In genomic region chr19:34480491-34480890, GRCh38 we compare ENCODE assay signal across 1 cellular context.
TF ChIP-seq lines count a peak whose summit lies in the region.

No MANE protein-coding gene starts in this region.

TF ChIP-seq in WTC11, 78 proteins besides CTCF, POLR2A, EP300 and RAD21 (continued from another document):
- TF ChIP-seq ZBTB43 (CRISPR knock-in tag; IDR thresholded peaks at IDR 0.05), result no peak
- no peak for TF ChIP-seq HMGA2 (CRISPR knock-in tag; IDR thresholded peaks at IDR 0.05)
- TF ChIP-seq TCF7 (CRISPR knock-in tag; IDR thresholded peaks at IDR 0.05; ENCODE audit: low read depth), result no peak
- TF ChIP-seq ZMAT4 (CRISPR knock-in tag; IDR thresholded peaks at IDR 0.05), result no peak
- no peak for TF ChIP-seq JUN (CRISPR knock-in tag; IDR thresholded peaks at IDR 0.05)
- TF ChIP-seq HMGXB4 (CRISPR knock-in tag; IDR thresholded peaks at IDR 0.05), result no peak
- no peak for TF ChIP-seq ZNF281 (CRISPR knock-in tag; IDR thresholded peaks at IDR 0.05)
- no peak for TF ChIP-seq ZBTB21 (CRISPR knock-in tag; IDR thresholded peaks at IDR 0.05; ENCODE audit: borderline replicate concordance)
- no peak for TF ChIP-seq ESRRA (CRISPR knock-in tag; IDR thresholded peaks at IDR 0.05; ENCODE audit: borderline replicate concordance)
- TF ChIP-seq NFE2L1 (CRISPR knock-in tag; IDR thresholded peaks at IDR 0.05), result no peak
- TF ChIP-seq NR3C1 (CRISPR knock-in tag; conservative IDR thresholded peaks at IDR 0.05; ENCODE audit: low read depth), result no peak
- TF ChIP-seq ZNF396 (CRISPR knock-in tag; IDR thresholded peaks at IDR 0.05; ENCODE audit: borderline replicate concordance), result no peak
TF ChIP-seq in WTC11: peak in this region for 0.
